2 cellular contexts compared by ENCODE assay signal in genomic region chr20:37992802-37993538, GRCh38.
TF ChIP-seq lines count a peak whose summit lies in the region.

No MANE protein-coding gene starts in this region.

TF ChIP-seq in A549, 52 proteins besides CTCF, POLR2A, EP300 and RAD21:
- TF ChIP-seq ELK1 (IDR thresholded peaks at IDR 0.05; ENCODE audit: low read depth, low read length) (no peak), REST (IDR thresholded peaks at IDR 0.05) (no peak), MAX (IDR thresholded peaks at IDR 0.05) (no peak), SMC3 (IDR thresholded peaks at IDR 0.05) (peak; percentile 83), MAZ (IDR thresholded peaks at IDR 0.05; ENCODE audit: borderline replicate concordance, low read depth, low read length) (peak; percentile 36; the same call in 1 of the 2 replicates), ZSCAN20 (CRISPR knock-in tag; IDR thresholded peaks at IDR 0.05) (no peak), EHF (CRISPR knock-in tag; IDR thresholded peaks at IDR 0.05) (no peak)
TF ChIP-seq in A549: peak in this region for 2.

TF ChIP-seq in GM12878, 131 proteins besides CTCF, POLR2A, EP300 and RAD21 (continued from another document):
- peak; percentile 96 for TF ChIP-seq ZNF384 (IDR thresholded peaks at IDR 0.05; ENCODE audit: borderline replicate concordance, low read depth, low read length)
- no peak for TF ChIP-seq CUX1 (IDR thresholded peaks at IDR 0.05; ENCODE audit: insufficient replicate concordance, low read depth, low read length)
- no peak for TF ChIP-seq ATF7 (IDR thresholded peaks at IDR 0.05; ENCODE audit: low read depth)
